Comparison of ENCODE assay signal across 22 cellular contexts in genomic region chr2:101087638-101088037, GRCh38.
"Had no signal": no experiment of that assay in that cellular context is flagged by ENCODE, and none has a peak within 500 bp of the region (broad histone marks: within the 10 kb centered on the region; RNA-seq: fewer than 3 reads in every experiment).

No MANE protein-coding gene starts in this region.

- H3K4me2 ChIP-seq: neural progenitor cell had no signal

- H3K4me3 ChIP-seq: cardiac muscle cell, esophagus muscularis mucosa, neural progenitor cell, pancreas, suprapubic skin, upper lobe of right lung had no signal

- H3K27ac ChIP-seq: cardiac muscle cell, esophagus muscularis mucosa, neural progenitor cell, pancreas, suprapubic skin, upper lobe of right lung, VCaP had no signal

- ATAC-seq: activated CD8-positive, alpha-beta memory T cell treated with anti-CD3 and anti-CD28 coated beads, Interleukin-2, amount 10 ng/mL, durations not matched to agents 7 days and 5 days; stimulated activated naive CD8-positive, alpha-beta T cell treated with anti-CD3 and anti-CD28 coated beads, Interleukin-15, Interleukin-2, amounts not matched to agents 100 U/mL and 50 U/mL, for 24 hours; T-cell; upper lobe of right lung had no signal

- H3K27me3 ChIP-seq: cardiac muscle cell, esophagus muscularis mucosa, neural progenitor cell, pancreas, suprapubic skin, upper lobe of right lung had no signal

- DNase-seq: activated CD4-positive, alpha-beta memory T cell treated with anti-CD3 and anti-CD28 coated beads for 36 hours; activated CD4-positive, alpha-beta T cell treated with anti-CD3 and anti-CD28 coated beads for 1 hour; activated CD8-positive, alpha-beta memory T cell treated with anti-CD3 and anti-CD28 coated beads, Interleukin-2, amount 10 ng/mL, durations not matched to agents 7 days and 5 days; activated naive CD4-positive, alpha-beta T cell treated with anti-CD3 and anti-CD28 coated beads for 36 hours; activated T-cell treated with anti-CD3 and anti-CD28 coated beads, Interleukin-2, amount 50 U/mL, for 1 hour; foreskin melanocyte; head of caudate nucleus; immature natural killer cell; midbrain; pancreas; stimulated activated CD4-positive, alpha-beta T cell treated with anti-CD3 and anti-CD28 coated beads, Interleukin-4, amount 100 ng/mL, for 4 hours; stimulated activated CD8-positive, alpha-beta memory T cell treated with anti-CD3 and anti-CD28 coated beads, Interleukin-4, amount 100 ng/mL, for 48 hours; stimulated activated naive CD8-positive, alpha-beta T cell treated with anti-CD3 and anti-CD28 coated beads, Interleukin-15, Interleukin-2, amounts not matched to agents 100 U/mL and 50 U/mL, for 24 hours; T-cell; upper lobe of right lung had no signal

- H3K4me1 ChIP-seq: neural progenitor cell, suprapubic skin, upper lobe of right lung had no signal

- H3K9ac ChIP-seq: neural progenitor cell had no signal

- H3K9me3 ChIP-seq: esophagus muscularis mucosa, pancreas, suprapubic skin, upper lobe of right lung had no signal

- H2AFZ ChIP-seq: neural progenitor cell had no signal

- H3K36me3 ChIP-seq: cardiac muscle cell, neural progenitor cell, pancreas, upper lobe of right lung had no signal

- FAIRE-seq: astrocyte, endometrium, pancreas had no signal
